1 cellular context compared by ENCODE assay signal in the genomic region with DNA sequence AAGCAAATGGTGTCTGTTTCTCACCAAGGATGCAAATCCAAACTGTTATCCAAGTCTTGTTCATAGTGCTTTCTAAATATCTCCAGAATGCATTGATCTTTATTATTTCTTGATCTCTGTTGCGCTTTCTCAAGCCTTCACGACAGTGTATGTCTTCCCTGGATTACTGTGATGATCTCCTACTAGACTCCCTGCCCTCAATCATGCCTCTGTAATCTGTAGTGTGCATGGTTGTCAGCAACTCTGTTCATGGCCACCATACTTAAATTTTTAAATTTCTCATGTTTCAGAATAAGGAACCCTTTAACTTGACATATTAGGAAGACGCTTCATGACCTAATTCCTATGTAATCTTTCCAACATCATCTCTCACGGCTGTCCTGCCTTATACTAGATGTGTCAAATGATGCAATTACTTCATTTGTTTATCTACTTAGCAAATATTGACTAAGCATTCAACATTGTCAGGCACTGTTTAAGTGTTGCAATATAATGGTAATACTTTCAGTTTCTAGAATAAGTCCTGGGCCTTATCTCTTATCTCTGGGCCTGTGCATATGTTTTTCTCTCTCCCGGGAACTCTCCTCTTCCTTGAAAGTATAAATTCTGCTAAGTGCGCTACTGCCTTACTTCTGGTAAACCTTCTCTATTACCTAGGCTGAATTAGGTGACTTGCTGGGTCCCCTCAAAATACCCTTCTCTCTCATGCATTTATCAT.
TF ChIP-seq lines count a peak whose summit lies in the region.

No MANE protein-coding gene starts in this region.

TF ChIP-seq in K562, 482 proteins besides CTCF, POLR2A, EP300 and RAD21 (continued from another document and continues in another):
- TF ChIP-seq, protein P1, sequence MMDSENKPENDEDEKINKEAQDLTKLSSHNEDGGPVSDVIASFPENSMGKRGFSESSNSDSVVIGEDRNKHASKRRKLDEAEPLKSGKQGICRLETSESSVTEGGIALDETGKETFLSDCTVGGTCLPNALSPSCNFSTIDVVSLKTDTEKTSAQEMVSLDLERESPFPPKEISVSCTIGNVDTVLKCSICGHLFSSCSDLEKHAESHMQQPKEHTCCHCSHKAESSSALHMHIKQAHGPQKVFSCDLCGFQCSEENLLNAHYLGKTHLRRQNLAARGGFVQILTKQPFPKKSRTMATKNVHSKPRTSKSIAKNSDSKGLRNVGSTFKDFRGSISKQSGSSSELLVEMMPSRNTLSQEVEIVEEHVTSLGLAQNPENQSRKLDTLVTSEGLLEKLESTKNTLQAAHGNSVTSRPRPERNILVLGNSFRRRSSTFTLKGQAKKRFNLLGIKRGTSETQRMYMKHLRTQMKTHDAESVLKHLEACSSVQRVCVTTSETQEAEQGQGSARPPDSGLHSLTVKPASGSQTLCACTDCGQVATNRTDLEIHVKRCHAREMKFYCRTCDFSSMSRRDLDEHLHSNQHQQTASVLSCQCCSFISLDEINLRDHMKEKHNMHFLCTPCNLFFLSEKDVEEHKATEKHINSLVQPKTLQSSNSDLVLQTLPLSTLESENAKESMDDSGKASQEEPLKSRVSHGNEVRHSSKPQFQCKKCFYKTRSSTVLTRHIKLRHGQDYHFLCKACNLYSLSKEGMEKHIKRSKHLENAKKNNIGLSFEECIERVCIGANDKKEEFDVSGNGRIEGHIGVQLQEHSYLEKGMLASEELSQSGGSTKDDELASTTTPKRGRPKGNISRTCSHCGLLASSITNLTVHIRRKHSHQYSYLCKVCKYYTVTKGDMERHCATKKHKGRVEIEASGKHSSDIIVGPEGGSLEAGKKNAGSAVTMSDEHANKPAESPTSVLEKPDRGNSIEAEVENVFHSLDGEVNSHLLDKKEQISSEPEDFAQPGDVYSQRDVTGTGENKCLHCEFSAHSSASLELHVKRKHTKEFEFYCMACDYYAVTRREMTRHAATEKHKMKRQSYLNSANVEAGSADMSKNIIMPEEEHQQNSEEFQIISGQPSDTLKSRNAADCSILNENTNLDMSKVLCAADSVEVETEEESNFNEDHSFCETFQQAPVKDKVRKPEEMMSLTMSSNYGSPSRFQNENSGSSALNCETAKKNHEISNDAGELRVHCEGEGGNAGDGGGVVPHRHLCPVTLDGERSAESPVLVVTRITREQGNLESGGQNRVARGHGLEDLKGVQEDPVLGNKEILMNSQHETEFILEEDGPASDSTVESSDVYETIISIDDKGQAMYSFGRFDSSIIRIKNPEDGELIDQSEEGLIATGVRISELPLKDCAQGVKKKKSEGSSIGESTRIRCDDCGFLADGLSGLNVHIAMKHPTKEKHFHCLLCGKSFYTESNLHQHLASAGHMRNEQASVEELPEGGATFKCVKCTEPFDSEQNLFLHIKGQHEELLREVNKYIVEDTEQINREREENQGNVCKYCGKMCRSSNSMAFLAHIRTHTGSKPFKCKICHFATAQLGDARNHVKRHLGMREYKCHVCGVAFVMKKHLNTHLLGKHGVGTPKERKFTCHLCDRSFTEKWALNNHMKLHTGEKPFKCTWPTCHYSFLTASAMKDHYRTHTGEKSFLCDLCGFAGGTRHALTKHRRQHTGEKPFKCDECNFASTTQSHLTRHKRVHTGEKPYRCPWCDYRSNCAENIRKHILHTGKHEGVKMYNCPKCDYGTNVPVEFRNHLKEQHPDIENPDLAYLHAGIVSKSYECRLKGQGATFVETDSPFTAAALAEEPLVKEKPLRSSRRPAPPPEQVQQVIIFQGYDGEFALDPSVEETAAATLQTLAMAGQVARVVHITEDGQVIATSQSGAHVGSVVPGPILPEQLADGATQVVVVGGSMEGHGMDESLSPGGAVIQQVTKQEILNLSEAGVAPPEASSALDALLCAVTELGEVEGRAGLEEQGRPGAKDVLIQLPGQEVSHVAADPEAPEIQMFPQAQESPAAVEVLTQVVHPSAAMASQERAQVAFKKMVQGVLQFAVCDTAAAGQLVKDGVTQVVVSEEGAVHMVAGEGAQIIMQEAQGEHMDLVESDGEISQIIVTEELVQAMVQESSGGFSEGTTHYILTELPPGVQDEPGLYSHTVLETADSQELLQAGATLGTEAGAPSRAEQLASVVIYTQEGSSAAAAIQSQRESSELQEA (IDR thresholded peaks at IDR 0.05; ENCODE audit: low read depth): no peak
- TF ChIP-seq ZBTB12 (CRISPR knock-in tag; IDR thresholded peaks at IDR 0.05) (no peak), SRF (CRISPR knock-in tag; IDR thresholded peaks at IDR 0.05) (peak in 1 of 2 experiments; percentile 44; a peak in 1 of 4 replicates), GTF2E2 (tag; IDR thresholded peaks at IDR 0.05) (peak; percentile 63; the same call in 1 of the 2 replicates), POLR2B (IDR thresholded peaks at IDR 0.05; ENCODE audit: low read depth, partially characterized antibody) (no peak), MAX (CRISPR knock-in tag; IDR thresholded peaks at IDR 0.05) (no peak), ZBTB40 (IDR thresholded peaks at IDR 0.05) (no peak), ZBTB40 (CRISPR knock-in tag; IDR thresholded peaks at IDR 0.05) (no peak), ZNF140 (CRISPR knock-in tag; IDR thresholded peaks at IDR 0.05) (no peak), ZNF830 (CRISPR knock-in tag; IDR thresholded peaks at IDR 0.05) (no peak), BCOR (IDR thresholded peaks at IDR 0.05) (no peak), NFIC (IDR thresholded peaks at IDR 0.05) (no peak), YBX1 (IDR thresholded peaks at IDR 0.05) (no peak), ZNF143 (CRISPR knock-in tag; IDR thresholded peaks at IDR 0.05) (no peak), SREBF1 (IDR thresholded peaks at IDR 0.05; ENCODE audit: borderline replicate concordance, low read depth, low read length) (no peak), CXXC5 (CRISPR knock-in tag; IDR thresholded peaks at IDR 0.05) (peak; percentile 67), CGGBP1 (CRISPR knock-in tag; IDR thresholded peaks at IDR 0.05) (no peak), CC2D1A (IDR thresholded peaks at IDR 0.05) (no peak), E2F4 (CRISPR knock-in tag; IDR thresholded peaks at IDR 0.05; ENCODE audit: low read depth) (no peak), LCOR (CRISPR knock-in tag; IDR thresholded peaks at IDR 0.05) (no peak), KHSRP (IDR thresholded peaks at IDR 0.05) (no peak), ESRRA (IDR thresholded peaks at IDR 0.05; ENCODE audit: borderline replicate concordance, low read depth) (no peak; the same call in 1 of the 2 replicates), ERF (CRISPR knock-in tag; IDR thresholded peaks at IDR 0.05) (no peak), CHD2 (IDR thresholded peaks at IDR 0.05; ENCODE audit: low read depth, low read length) (no peak), FOS (IDR thresholded peaks at IDR 0.05; ENCODE audit: extremely low read depth, insufficient read length) (no peak), HOXB6 (CRISPR knock-in tag; IDR thresholded peaks at IDR 0.05; ENCODE audit: borderline replicate concordance) (no peak), SLC30A9 (CRISPR knock-in tag; IDR thresholded peaks at IDR 0.05) (no peak), PCBP1 (IDR thresholded peaks at IDR 0.05; ENCODE audit: low read depth, low read length, poor library complexity, severe bottlenecking) (no peak), ZNF197 (CRISPR knock-in tag; IDR thresholded peaks at IDR 0.05; ENCODE audit: low read depth) (0 out of 2 replicates have a peak, but pooled peaks have one; percentile 25)
- TF ChIP-seq, protein P2, sequence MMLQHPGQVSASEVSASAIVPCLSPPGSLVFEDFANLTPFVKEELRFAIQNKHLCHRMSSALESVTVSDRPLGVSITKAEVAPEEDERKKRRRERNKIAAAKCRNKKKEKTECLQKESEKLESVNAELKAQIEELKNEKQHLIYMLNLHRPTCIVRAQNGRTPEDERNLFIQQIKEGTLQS (IDR thresholded peaks at IDR 0.05): peak; percentile 99
- TF ChIP-seq, protein P2 (CRISPR knock-in tag; conservative IDR thresholded peaks at IDR 0.05): no peak
- TF ChIP-seq, protein P3, sequence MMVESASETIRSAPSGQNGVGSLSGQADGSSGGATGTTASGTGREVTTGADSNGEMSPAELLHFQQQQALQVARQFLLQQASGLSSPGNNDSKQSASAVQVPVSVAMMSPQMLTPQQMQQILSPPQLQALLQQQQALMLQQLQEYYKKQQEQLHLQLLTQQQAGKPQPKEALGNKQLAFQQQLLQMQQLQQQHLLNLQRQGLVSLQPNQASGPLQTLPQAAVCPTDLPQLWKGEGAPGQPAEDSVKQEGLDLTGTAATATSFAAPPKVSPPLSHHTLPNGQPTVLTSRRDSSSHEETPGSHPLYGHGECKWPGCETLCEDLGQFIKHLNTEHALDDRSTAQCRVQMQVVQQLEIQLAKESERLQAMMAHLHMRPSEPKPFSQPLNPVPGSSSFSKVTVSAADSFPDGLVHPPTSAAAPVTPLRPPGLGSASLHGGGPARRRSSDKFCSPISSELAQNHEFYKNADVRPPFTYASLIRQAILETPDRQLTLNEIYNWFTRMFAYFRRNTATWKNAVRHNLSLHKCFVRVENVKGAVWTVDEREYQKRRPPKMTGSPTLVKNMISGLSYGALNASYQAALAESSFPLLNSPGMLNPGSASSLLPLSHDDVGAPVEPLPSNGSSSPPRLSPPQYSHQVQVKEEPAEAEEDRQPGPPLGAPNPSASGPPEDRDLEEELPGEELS (CRISPR knock-in tag; IDR thresholded peaks at IDR 0.05; ENCODE audit: borderline replicate concordance): no peak
